ENCODE assay signal across 8 cellular contexts in genomic region chr3:40456279-40456939, GRCh38. TPM values are rescaled to one million over a fixed set of nuclear protein-coding genes. Genes with fewer than 3 reads are reported as not detected.
A peak's percentile ranks its signal among the peaks of the same experiment; 100 is the strongest.
DNase-seq lines count a peak whose midpoint lies in the region; ATAC-seq and TF ChIP-seq lines count a peak whose summit lies in the region.

No MANE protein-coding gene starts in this region.

- WGBS in ectodermal cell, 2 experiments, result 70 to 71% methylated on average over 29 of the region's 29 CpGs

- peak overlapping the region; percentile 92 to 96 for H3K27ac Mint-ChIP-seq in natural killer cell treated with Interleukin-12 subunit alpha and Interleukin-12 subunit beta and Interleukin-15 and Interleukin-18, amount 100 ng/mL, for 72 hours

- H3K9me3 ChIP-seq in MM.1S (replicated peaks; ENCODE audit: insufficient read depth, low read length), result no peaks in the 10 kb centered on the region
- H3K9me3 ChIP-seq in ectodermal cell (ENCODE audit: control insufficient read depth, low read length), result no peaks in the 10 kb centered on the region

- H3K9me3 Mint-ChIP-seq in natural killer cell treated with Interleukin-12 subunit alpha and Interleukin-12 subunit beta and Interleukin-15 and Interleukin-18, amount 100 ng/mL, for 72 hours, result peaks cover 2% of the 10 kb centered on the region

- no peaks in the 10 kb centered on the region for H3K27me3 ChIP-seq in BJ (ENCODE audit: control insufficient read depth, insufficient read depth, low read length)
- no peaks in the 10 kb centered on the region for H3K27me3 ChIP-seq in MM.1S (replicated peaks; ENCODE audit: insufficient read depth, low read length)
- no peaks in the 10 kb centered on the region for H3K27me3 ChIP-seq in ectodermal cell (ENCODE audit: control insufficient read depth, insufficient read depth, low read length, poor library complexity, severe bottlenecking)

- peaks cover 16% of the 10 kb centered on the region for H3K4me1 ChIP-seq in MM.1S (ENCODE audit: low read length)
- H3K4me1 ChIP-seq in ectodermal cell (ENCODE audit: control insufficient read depth, insufficient read depth, low read length), result peaks cover 20% of the 10 kb centered on the region

- H3K36me3 ChIP-seq in BJ (ENCODE audit: control insufficient read depth, insufficient read depth, low read length) (peaks cover 9% of the 10 kb centered on the region; the same call in 1 of the 2 replicates), MM.1S (replicated peaks; ENCODE audit: insufficient read depth, low read length) (peaks cover 9% of the 10 kb centered on the region), ectodermal cell (ENCODE audit: control insufficient read depth, insufficient read depth, low read length) (peaks cover 18% of the 10 kb centered on the region)

- peaks cover 5% of the 10 kb centered on the region; the same call in 1 of the 2 replicates for H4K20me1 ChIP-seq in MM.1S (ENCODE audit: insufficient read depth, low read length)

- CTCF ChIA-PET in BJ (lab: Yijun Ruan, JAX), result no interaction called here

- H3K79me2 ChIP-seq in MM.1S (ENCODE audit: low read length), result peaks cover 30% of the 10 kb centered on the region

- peak overlapping the region; percentile 81 for H2AFZ ChIP-seq in MM.1S (ENCODE audit: low read length)

- H3F3A ChIP-seq in MM.1S (ENCODE audit: insufficient read depth, low read length), result peaks cover 6% of the 10 kb centered on the region

- TF ChIP-seq CTCF in BJ (IDR thresholded peaks at IDR 0.05; ENCODE audit: insufficient read depth, low read depth, low read length) (no peak), MM.1S (IDR thresholded peaks at IDR 0.05; ENCODE audit: low read length) (no peak)

- H3K4me2 ChIP-seq in MM.1S (ENCODE audit: low read depth, low read length), result peak overlapping the region; percentile 53

- peak overlapping the region; percentile 94; the same call in 1 of the 2 replicates for H3K9ac ChIP-seq in MM.1S (ENCODE audit: low read length)

- peaks cover 42 to 46% of the 10 kb centered on the region in 2 donors for H3K4me1 Mint-ChIP-seq in natural killer cell treated with Interleukin-12 subunit alpha and Interleukin-12 subunit beta and Interleukin-15 and Interleukin-18, amount 100 ng/mL, for 72 hours (ENCODE audit: low read depth in 2 of 2)

- peaks cover 24% of the 10 kb centered on the region for H3K36me3 Mint-ChIP-seq in natural killer cell treated with Interleukin-12 subunit alpha and Interleukin-12 subunit beta and Interleukin-15 and Interleukin-18, amount 100 ng/mL, for 72 hours

- H3K27me3 Mint-ChIP-seq in natural killer cell treated with Interleukin-12 subunit alpha and Interleukin-12 subunit beta and Interleukin-15 and Interleukin-18, amount 100 ng/mL, for 72 hours, result no peaks in the 10 kb centered on the region

- peak overlapping the region; percentile 57; the same call in 1 of the 2 replicates for H3K27ac ChIP-seq in MM.1S (ENCODE audit: low read length)
- no peak overlapping the region for H3K27ac ChIP-seq in ectodermal cell (ENCODE audit: insufficient read depth, low read depth, low read length, poor library complexity, severe bottlenecking)

- H3K4me3 ChIP-seq in BJ (ENCODE audit: low read depth, low read length) (peak overlapping the region; percentile 74), MM.1S (ENCODE audit: low read length) (peak overlapping the region; percentile 87), ectodermal cell (ENCODE audit: insufficient read depth, low read depth, low read length) (peak overlapping the region; percentile 90)

- no peak for ATAC-seq in natural killer cell treated with Interleukin-12 subunit alpha and Interleukin-12 subunit beta and Interleukin-15 and Interleukin-18, amount 100 ng/mL, for 72 hours
- ATAC-seq in HG02623 (IDR thresholded peaks at IDR 0.05; ENCODE audit: unreplicated experiment) (no peak), GM21390 (IDR thresholded peaks at IDR 0.05; ENCODE audit: unreplicated experiment) (no peak), HG03039 (IDR thresholded peaks at IDR 0.05; ENCODE audit: unreplicated experiment) (no peak)

- DNase-seq in BJ (ENCODE audit: low read depth) (no peak), MM.1S (no peak), SW 1271 (lab: John Stamatoyannopoulos, UW) (no peak)
- no peak for DNase-seq in natural killer cell treated with Interleukin-12 subunit alpha and Interleukin-12 subunit beta and Interleukin-15 and Interleukin-18, amount 100 ng/mL, for 72 hours (ENCODE audit: low spot score)

- H3K4me3 Mint-ChIP-seq in natural killer cell treated with Interleukin-12 subunit alpha and Interleukin-12 subunit beta and Interleukin-15 and Interleukin-18, amount 100 ng/mL, for 72 hours, result peak overlapping the region; percentile 87

- POLR2A ChIA-PET in BJ (lab: Charles Lee), result interaction anchor here (0.6 kb wide), 1 partner anchor 132 kb away, joined by 3 read pairs; no protein-coding TSS in a partner anchor

- H3K9me2 ChIP-seq in MM.1S (replicated peaks; ENCODE audit: insufficient read depth, low read length), result no peaks in the 10 kb centered on the region

RNA-seq across cellular contexts. Expression of gene RPL14, which starts 0.7 kb away (rescaled TPM):
- 437 and 635 TPM in 2 replicates for polyA plus RNA-seq in BJ (2011; rRNA removed)
- polyA minus RNA-seq in BJ (2011; rRNA and poly(A)+ RNA removed), result 334 and 373 TPM in 2 replicates
- 1,139 TPM for polyA plus RNA-seq in ectodermal cell (2013, experiment 1 of 4)
- 991 TPM for polyA plus RNA-seq in ectodermal cell (2013, experiment 2 of 4)
- 1,146 TPM for polyA plus RNA-seq in ectodermal cell (2013, experiment 3 of 4)
- polyA plus RNA-seq in ectodermal cell (2013, experiment 4 of 4), result 1,323 TPM
- 1,000 to 10,000 TPM; 1,149 to 1,386 TPM for total RNA-seq in natural killer cell treated with Interleukin-12 subunit alpha and Interleukin-12 subunit beta and Interleukin-15 and Interleukin-18, amount 100 ng/mL, for 72 hours

RNA-seq across cellular contexts. Expression of gene ZNF619, which starts 20.5 kb away (rescaled TPM):
- polyA plus RNA-seq in BJ (2011; rRNA removed), result 3.0 and 4.3 TPM in 2 replicates
- 7.7 and 8.2 TPM in 2 replicates for polyA minus RNA-seq in BJ (2011; rRNA and poly(A)+ RNA removed)
- polyA plus RNA-seq in ectodermal cell (2013, experiment 1 of 4), result 2.7 TPM
- polyA plus RNA-seq in ectodermal cell (2013, experiment 2 of 4), result 4.1 TPM
- 2.2 TPM for polyA plus RNA-seq in ectodermal cell (2013, experiment 3 of 4)
- polyA plus RNA-seq in ectodermal cell (2013, experiment 4 of 4), result 2.8 TPM
- 10 to 100 TPM in 1 of 2 donors, 1 to 10 TPM in 1; 7.5 to 12.6 TPM for total RNA-seq in natural killer cell treated with Interleukin-12 subunit alpha and Interleukin-12 subunit beta and Interleukin-15 and Interleukin-18, amount 100 ng/mL, for 72 hours

RNA-seq across cellular contexts. Expression of gene ZNF620, which starts 49.4 kb away (rescaled TPM):
- polyA plus RNA-seq in BJ (2011; rRNA removed), result 0.27 and 0.37 TPM in 2 replicates
- 0.36 and 0.38 TPM in 2 replicates for polyA minus RNA-seq in BJ (2011; rRNA and poly(A)+ RNA removed)
- 21.2 TPM for polyA plus RNA-seq in ectodermal cell (2013, experiment 1 of 4)
- 24.0 TPM for polyA plus RNA-seq in ectodermal cell (2013, experiment 2 of 4)
- polyA plus RNA-seq in ectodermal cell (2013, experiment 3 of 4), result 16.6 TPM
- polyA plus RNA-seq in ectodermal cell (2013, experiment 4 of 4), result 16.5 TPM
- 1 to 10 TPM; 4.6 to 6.2 TPM for total RNA-seq in natural killer cell treated with Interleukin-12 subunit alpha and Interleukin-12 subunit beta and Interleukin-15 and Interleukin-18, amount 100 ng/mL, for 72 hours
